17 cellular contexts compared by ENCODE assay signal in genomic region chr6:106562001-106562400, GRCh38.
A peak's percentile ranks its signal among the peaks of the same experiment; 100 is the strongest.
DNase-seq lines count a peak whose midpoint lies in the region; ATAC-seq, FAIRE-seq and TF ChIP-seq lines count a peak whose summit lies in the region.
"Had no signal": no experiment of that assay in that cellular context is flagged by ENCODE, and none has a peak within 500 bp of the region (broad histone marks: within the 10 kb centered on the region; RNA-seq: fewer than 3 reads in every experiment).

No MANE protein-coding gene starts in this region.

- CTCF ChIA-PET in activated CD8-positive, alpha-beta T cell treated with anti-CD3 and anti-CD28 coated beads for 36 hours (lab: Charles Lee): interaction anchor here (0.8 to 17.9 kb wide), 11 partner anchors 8 to 417 kb away, joined by 3 to 423 read pairs (median 3); no protein-coding TSS in a partner anchor
- CTCF ChIA-PET in WTC11 (lab: Charles Lee): interaction anchor here (0.8 to 1.0 kb wide), 2 partner anchors 222 to 418 kb away, joined by 3 read pairs; no protein-coding TSS in a partner anchor

- TF ChIP-seq CTCF in astrocyte (IDR thresholded peaks at IDR 0.05; ENCODE audit: insufficient read depth, low read depth, low read length) (no peak), keratinocyte (optimal IDR thresholded peaks at IDR 0.05 in 1 of 3, IDR thresholded peaks at IDR 0.05 in 1 of 3, conservative IDR thresholded peaks at IDR 0.05 in 1 of 3; ENCODE audit: extremely low read depth in 1 of 3, insufficient read depth in 2 of 3, low read length in 3 of 3) (no peak), WTC11 (IDR thresholded peaks at IDR 0.05) (no peak), Peyer's patch (IDR thresholded peaks at IDR 0.05) (no peak)
- no peak for TF ChIP-seq CTCF in activated CD8-positive, alpha-beta T cell treated with anti-CD3 and anti-CD28 coated beads for 36 hours (IDR thresholded peaks at IDR 0.05)

- H4K20me1 ChIP-seq in astrocyte (ENCODE audit: insufficient read depth, low read length) (no peaks in the 10 kb centered on the region), keratinocyte (ENCODE audit: control insufficient read depth, extremely low read depth, insufficient read depth, low read length) (no peaks in the 10 kb centered on the region)

- H3K27me3 Mint-ChIP-seq in activated T-cell treated with anti-CD3 and anti-CD28 coated beads, Interleukin-2, amount 50 U/mL, for 24 hours: no peaks in the 10 kb centered on the region
- no peaks in the 10 kb centered on the region for H3K27me3 Mint-ChIP-seq in astrocyte (ENCODE audit: low read depth, unreplicated experiment)
- no peaks in the 10 kb centered on the region for H3K27me3 Mint-ChIP-seq in activated CD8-positive, alpha-beta T cell treated with anti-CD3 and anti-CD28 coated beads for 36 hours
- H3K27me3 Mint-ChIP-seq in WTC11 (ENCODE audit: low read depth): no peaks in the 10 kb centered on the region
- H3K27me3 Mint-ChIP-seq: activated naive CD8-positive, alpha-beta T cell had no signal

- H3K27ac ChIP-seq in astrocyte (ENCODE audit: low read depth, low read length) (no peak overlapping the region), keratinocyte (ENCODE audit: control insufficient read depth, insufficient read depth, low read length) (peak overlapping the region; percentile 83), Peyer's patch (no peak overlapping the region)
- H3K27ac ChIP-seq: SJCRH30, thoracic aorta had no signal

- peaks cover 90% of the 10 kb centered on the region for H3K36me3 Mint-ChIP-seq in activated T-cell treated with anti-CD3 and anti-CD28 coated beads, Interleukin-2, amount 50 U/mL, for 24 hours (ENCODE audit: low read depth)
- H3K36me3 Mint-ChIP-seq in astrocyte (ENCODE audit: low read depth, unreplicated experiment): no peaks in the 10 kb centered on the region
- peaks cover 14% of the 10 kb centered on the region for H3K36me3 Mint-ChIP-seq in activated CD8-positive, alpha-beta T cell treated with anti-CD3 and anti-CD28 coated beads for 36 hours (ENCODE audit: low read depth)
- no peaks in the 10 kb centered on the region for H3K36me3 Mint-ChIP-seq in WTC11

- no peaks in the 10 kb centered on the region for H3K9me3 Mint-ChIP-seq in activated T-cell treated with anti-CD3 and anti-CD28 coated beads, Interleukin-2, amount 50 U/mL, for 24 hours
- no peaks in the 10 kb centered on the region for H3K9me3 Mint-ChIP-seq in astrocyte (ENCODE audit: unreplicated experiment)
- no peaks in the 10 kb centered on the region for H3K9me3 Mint-ChIP-seq in activated CD8-positive, alpha-beta T cell treated with anti-CD3 and anti-CD28 coated beads for 36 hours
- no peaks in the 10 kb centered on the region for H3K9me3 Mint-ChIP-seq in WTC11

- H3K4me3 ChIP-seq in astrocyte (ENCODE audit: insufficient read depth, low read depth, low read length) (no peak overlapping the region), keratinocyte (ENCODE audit: control insufficient read depth in 2 of 3, extremely low read depth in 1 of 3, insufficient read depth in 2 of 3, low read depth in 1 of 3, low read length in 3 of 3) (peak overlapping the region in 1 of 3 experiments; percentile 1), Peyer's patch (no peak overlapping the region)
- H3K4me3 ChIP-seq: SJCRH30, thoracic aorta had no signal

- H3K27me3 ChIP-seq in astrocyte (ENCODE audit: insufficient read depth, low read length) (no peaks in the 10 kb centered on the region), keratinocyte (ENCODE audit: control insufficient read depth, extremely low read depth, insufficient read depth, low read length) (no peaks in the 10 kb centered on the region), Peyer's patch (no peaks in the 10 kb centered on the region)
- H3K27me3 ChIP-seq: SJCRH30 had no signal

- peak overlapping the region; percentile 66 for H3K27ac Mint-ChIP-seq in activated T-cell treated with anti-CD3 and anti-CD28 coated beads, Interleukin-2, amount 50 U/mL, for 24 hours
- H3K27ac Mint-ChIP-seq in astrocyte (ENCODE audit: unreplicated experiment): no peak overlapping the region
- no peak overlapping the region for H3K27ac Mint-ChIP-seq in activated CD8-positive, alpha-beta T cell treated with anti-CD3 and anti-CD28 coated beads for 36 hours
- no peak overlapping the region for H3K27ac Mint-ChIP-seq in WTC11

- H3K9me1 ChIP-seq in keratinocyte (ENCODE audit: control insufficient read depth, extremely low read depth, insufficient read depth, low read length): no peaks in the 10 kb centered on the region

- H3K4me2 ChIP-seq in astrocyte (ENCODE audit: low read length) (peak overlapping the region; percentile 2), keratinocyte (ENCODE audit: control insufficient read depth, extremely low read depth, insufficient read depth, low read depth, low read length) (peak overlapping the region; percentile 63)

- H3K9ac ChIP-seq in astrocyte (ENCODE audit: low read length) (no peak overlapping the region), keratinocyte (ENCODE audit: control insufficient read depth, extremely low read depth, insufficient read depth, low read length) (peak overlapping the region; percentile 41)

- peaks cover 28% of the 10 kb centered on the region for H3K4me1 Mint-ChIP-seq in activated T-cell treated with anti-CD3 and anti-CD28 coated beads, Interleukin-2, amount 50 U/mL, for 24 hours (ENCODE audit: low read depth)
- peaks cover 9% of the 10 kb centered on the region for H3K4me1 Mint-ChIP-seq in astrocyte (ENCODE audit: low read depth, unreplicated experiment)
- H3K4me1 Mint-ChIP-seq in activated CD8-positive, alpha-beta T cell treated with anti-CD3 and anti-CD28 coated beads for 36 hours (ENCODE audit: low read depth): peaks cover 18% of the 10 kb centered on the region
- peaks cover 17% of the 10 kb centered on the region for H3K4me1 Mint-ChIP-seq in WTC11

- POLR2A ChIA-PET in activated CD8-positive, alpha-beta T cell treated with anti-CD3 and anti-CD28 coated beads for 36 hours (lab: Charles Lee): interaction anchor here (0.8 to 1.5 kb wide), 3 partner anchors 42 to 57 kb away, joined by 3 to 4 read pairs (median 4); no protein-coding TSS in a partner anchor
- POLR2A ChIA-PET in WTC11 (lab: Charles Lee): no interaction called here

- no peaks in the 10 kb centered on the region for H3K36me3 ChIP-seq in astrocyte (ENCODE audit: insufficient read depth, low read length)
- peaks cover 18 to 26% of the 10 kb centered on the region in 2 experiments for H3K36me3 ChIP-seq in keratinocyte (ENCODE audit: control insufficient read depth in 2 of 2, extremely low read depth in 1 of 2, insufficient read depth in 2 of 2, low read length in 2 of 2)
- H3K36me3 ChIP-seq in Peyer's patch: peaks cover 0 to 49% (median 0%) of the 10 kb centered on the region in 3 donors
- H3K36me3 ChIP-seq: SJCRH30, thoracic aorta had no signal

- peaks cover 7% of the 10 kb centered on the region for H3K4me1 ChIP-seq in astrocyte (ENCODE audit: insufficient read depth, low read length)
- peaks cover 25% of the 10 kb centered on the region for H3K4me1 ChIP-seq in keratinocyte (ENCODE audit: control insufficient read depth, extremely low read depth, insufficient read depth, low read length)
- H3K4me1 ChIP-seq in Peyer's patch: no peaks in the 10 kb centered on the region
- H3K4me1 ChIP-seq: SJCRH30 had no signal

- intact Hi-C loops in activated CD8-positive, alpha-beta T cell treated with anti-CD3 and anti-CD28 coated beads for 36 hours (cut with micrococcal nuclease): loop anchor here (5.0 kb wide), 1 partner anchor 50 kb away; no protein-coding TSS in a partner anchor

- no peak for DNase-seq in activated T-cell treated with anti-CD3 and anti-CD28 coated beads, Interleukin-2, amount 50 U/mL, for 24 hours
- DNase-seq in activated T-cell treated with anti-CD3 and anti-CD28 coated beads for 4 hours (no peak), astrocyte (ENCODE audit: low read depth) (no peak), keratinocyte (ENCODE audit: low read depth, low spot score) (no peak), WTC11 (ENCODE audit: low spot score) (no peak), Peyer's patch (no peak)
- DNase-seq in activated CD8-positive, alpha-beta T cell treated with anti-CD3 and anti-CD28 coated beads for 36 hours: no peak
- DNase-seq: activated CD4-positive, alpha-beta T cell treated with anti-CD3 and anti-CD28 coated beads, Interleukin-2, amount 50 U/mL, for 1 hour; activated T-cell treated with anti-CD3 and anti-CD28 coated beads, Interleukin-2, amount 50 U/mL, for 1 hour; caudate nucleus; GOT3; NCI-H1092 treated with DMSO at 0.1 percent for 48 hours; SJCRH30 had no signal

- no peaks in the 10 kb centered on the region for H3K79me2 ChIP-seq in astrocyte (ENCODE audit: insufficient read depth, low read length)
- H3K79me2 ChIP-seq in keratinocyte (ENCODE audit: control insufficient read depth, insufficient read depth, low read length): no peaks in the 10 kb centered on the region

- H3K4me3 Mint-ChIP-seq in activated T-cell treated with anti-CD3 and anti-CD28 coated beads, Interleukin-2, amount 50 U/mL, for 24 hours: no peak overlapping the region
- no peak overlapping the region for H3K4me3 Mint-ChIP-seq in astrocyte (ENCODE audit: unreplicated experiment)
- H3K4me3 Mint-ChIP-seq in activated CD8-positive, alpha-beta T cell treated with anti-CD3 and anti-CD28 coated beads for 36 hours: no peak overlapping the region
- H3K4me3 Mint-ChIP-seq in WTC11: no peak overlapping the region
- H3K4me3 Mint-ChIP-seq: activated naive CD8-positive, alpha-beta T cell had no signal

- no peaks in the 10 kb centered on the region for H3K9me3 ChIP-seq in astrocyte (ENCODE audit: insufficient read depth, low read depth, low read length)
- H3K9me3 ChIP-seq in keratinocyte (ENCODE audit: control insufficient read depth, low read depth, low read length): no peaks in the 10 kb centered on the region
- no peaks in the 10 kb centered on the region for H3K9me3 ChIP-seq in Peyer's patch
- H3K9me3 ChIP-seq: SJCRH30, thoracic aorta had no signal

- no peak for ATAC-seq in activated CD8-positive, alpha-beta T cell treated with anti-CD3 and anti-CD28 coated beads for 36 hours
- ATAC-seq in HG03521 (IDR thresholded peaks at IDR 0.05; ENCODE audit: unreplicated experiment) (no peak), WTC11 (no peak)

- H2AFZ ChIP-seq in astrocyte (ENCODE audit: low read depth, low read length) (no peak overlapping the region), keratinocyte (ENCODE audit: control insufficient read depth, low read length) (no peak overlapping the region)

- dilution Hi-C loops in keratinocyte (cut with MboI; ENCODE audit: extremely low pct_ligation_motif_present, low sequenced_read_pairs): no loop called here

- TF ChIP-seq POLR2A in Peyer's patch (IDR thresholded peaks at IDR 0.05): no peak

- FAIRE-seq in astrocyte (lab: Jason Lieb, UNC) (no peak), keratinocyte (lab: Jason Lieb, UNC) (peak; percentile 88)
- FAIRE-seq: GM12891 had no signal

TF ChIP-seq in WTC11, 78 proteins besides CTCF, POLR2A, EP300 and RAD21 (continues in another document):
- TF ChIP-seq OVOL2 (CRISPR knock-in tag; IDR thresholded peaks at IDR 0.05; ENCODE audit: borderline replicate concordance) (no peak), TEAD1 (CRISPR knock-in tag; IDR thresholded peaks at IDR 0.05) (no peak), ZNF138 (CRISPR knock-in tag; conservative IDR thresholded peaks at IDR 0.05) (no peak)
